ENCODE assay signal across 10 cellular contexts in genomic region chr15:63596666-63597032, GRCh38. TPM values are rescaled to one million over a fixed set of nuclear protein-coding genes. Genes with fewer than 3 reads are reported as not detected.
DNase-seq lines count a peak whose midpoint lies in the region; ATAC-seq and TF ChIP-seq lines count a peak whose summit lies in the region.
"Had no signal": no experiment of that assay in that cellular context is flagged by ENCODE, and none has a peak within 500 bp of the region (broad histone marks: within the 10 kb centered on the region; RNA-seq: fewer than 3 reads in every experiment).

No MANE protein-coding gene starts in this region.

- H3K27me3 Mint-ChIP-seq in T-cell: no peaks in the 10 kb centered on the region

- H3K27ac ChIP-seq in ovary: peak overlapping the region; percentile 10 to 80
- H3K27ac ChIP-seq: pancreas had no signal

- POLR2A ChIA-PET in T-cell (lab: Charles Lee): interaction anchor here (0.6 to 1.3 kb wide), 3 partner anchors 14 to 150 kb away, joined by 3 read pairs; no protein-coding TSS in a partner anchor

- no peak for TF ChIP-seq POLR2A in ovary (IDR thresholded peaks at IDR 0.05)

- H3K36me3 ChIP-seq in ovary: no peaks in the 10 kb centered on the region

- intact Hi-C loops in ovary (cut with DNase I): loop anchor here in 1 of 4 donors (5.0 kb wide), 1 partner anchor 94 kb away; the partner anchor contains the start of gene USP3

- CTCF ChIA-PET in T-cell (lab: Charles Lee): interaction anchor here (0.6 to 1.6 kb wide), 3 partner anchors 8 to 27 kb away, joined by 3 to 4 read pairs (median 3); no protein-coding TSS in a partner anchor

- peak overlapping the region in 1 of 3 donors; percentile 10 for H3K4me3 Mint-ChIP-seq in T-cell

- 13 to 22% (median 22%) methylated on average over 2 of the region's 2 CpGs for WGBS in ovary, 3 donors

- peak; percentile 53 for DNase-seq in AG10803 (ENCODE audit: low read depth)
- DNase-seq in T-cell: no peak
- peak; percentile 27 for DNase-seq in fibroblast of mammary gland (ENCODE audit: low read depth)
- no peak for DNase-seq in ovary
- DNase-seq in NCI-H526 (lab: John Stamatoyannopoulos, UW): no peak
- no peak for DNase-seq in NCI-H2171 treated with DMSO at 0.1 percent for 48 hours (lab: John Stamatoyannopoulos, UW)
- no peak for DNase-seq in SW 1271 (lab: John Stamatoyannopoulos, UW)
- no peak for DNase-seq in GDM1 (lab: John Stamatoyannopoulos, UW)
- DNase-seq: NCI-H1092, pancreas had no signal

- H3K9me3 ChIP-seq in ovary: no peaks in the 10 kb centered on the region
- H3K9me3 ChIP-seq: pancreas had no signal

- no peak for ATAC-seq in T-cell (replicated peaks in 1 of 4)
- ATAC-seq: pancreas had no signal

- H3K4me1 Mint-ChIP-seq in T-cell: peaks cover 61 to 75% (median 71%) of the 10 kb centered on the region in 3 donors

- H3K9me3 Mint-ChIP-seq in T-cell: no peaks in the 10 kb centered on the region

- TF ChIP-seq EP300 in ovary (IDR thresholded peaks at IDR 0.05): no peak

- H3K36me3 Mint-ChIP-seq in T-cell: peaks cover 16% of the 10 kb centered on the region

- H3K4me1 ChIP-seq in ovary (ENCODE audit: insufficient read depth): peaks cover 24% of the 10 kb centered on the region

- H3K27me3 ChIP-seq in ovary: no peaks in the 10 kb centered on the region
- H3K27me3 ChIP-seq: pancreas had no signal

- no peak for TF ChIP-seq CTCF in AG10803 (conservative IDR thresholded peaks at IDR 0.05; ENCODE audit: low read length)
- no peak for TF ChIP-seq CTCF in fibroblast of mammary gland (conservative IDR thresholded peaks at IDR 0.05; ENCODE audit: control insufficient read depth, insufficient read depth, low read depth, low read length)
- TF ChIP-seq CTCF in ovary (IDR thresholded peaks at IDR 0.05): no peak

- H3K27ac Mint-ChIP-seq in T-cell: peak overlapping the region; percentile 54 to 72

- H3K4me3 ChIP-seq in AG10803 (ENCODE audit: low read length) (no peak overlapping the region), fibroblast of mammary gland (ENCODE audit: control insufficient read depth, low read depth, low read length) (no peak overlapping the region), ovary (no peak overlapping the region)
- H3K4me3 ChIP-seq: pancreas had no signal

RNA-seq across cellular contexts. Expression of gene FBXL22, which starts 0.5 kb away (rescaled TPM):
- total RNA-seq in T-cell (1 to 10 TPM in 4 of 5 donors, under 1 TPM in 1; 0.75 to 2.0 (median 1.5) TPM), ovary (10 to 100 TPM in 3 of 7 donors, 1 to 10 TPM in 3, under 1 TPM in 1; 0.48 to 27.5 (median 5.3) TPM)
- polyA plus RNA-seq in ovary: 1 to 10 TPM; 4.5 to 6.3 TPM

Comparison
In these comparisons a context has a peak if more than half of its experiments do, and no peak if none do; other contexts are left out.
1. DNase-seq: peak in AG10803 (single experiment) and fibroblast of mammary gland (single experiment); none in T-cell (0 of 34), ovary (0 of 5), NCI-H526 (0 of 2), NCI-H2171 treated with DMSO at 0.1 percent for 48 hours (single experiment), SW 1271 (0 of 2) and GDM1 (single experiment).